Comparison of ENCODE assay signal across 19 cellular contexts in genomic region chr1:88088481-88088880, GRCh38.
DNase-seq lines count a peak whose midpoint lies in the region; ATAC-seq and TF ChIP-seq lines count a peak whose summit lies in the region.
"Had no signal": no experiment of that assay in that cellular context is flagged by ENCODE, and none has a peak within 500 bp of the region (broad histone marks: within the 10 kb centered on the region; RNA-seq: fewer than 3 reads in every experiment).

No MANE protein-coding gene starts in this region.

- WGBS in mesendoderm (ENCODE audit: extremely low coverage, insufficient coverage, low lambda C conversion rate) = no CpG with 5 or more reads among the region's 8 CpGs
- WGBS in psoas muscle, 3 donors = 64 to 67% (median 66%) methylated on average over 8 of the region's 8 CpGs

- H3K4me1 Mint-ChIP-seq in GM23338 (peaks cover 6% of the 10 kb centered on the region), activated B cell treated with CpG ODN at 0.5 μM for 24 hours (no peaks in the 10 kb centered on the region), type B pancreatic cell (ENCODE audit: unreplicated experiment) (no peaks in the 10 kb centered on the region)
- H3K4me1 Mint-ChIP-seq: CD4-positive, alpha-beta memory T cell; T-cell had no signal

- no peak overlapping the region for H3K4me2 ChIP-seq in GM23338
- H3K4me2 ChIP-seq in mesendoderm (ENCODE audit: low read length) = no peak overlapping the region
- H3K4me2 ChIP-seq: SK-N-SH had no signal

- TF ChIP-seq CTCF in GM23338 (conservative IDR thresholded peaks at IDR 0.05; ENCODE audit: low read depth in 2 of 2) (no peak), activated B cell treated with CpG ODN at 0.5 μM for 24 hours (IDR thresholded peaks at IDR 0.05) (no peak), type B pancreatic cell (conservative IDR thresholded peaks at IDR 0.05) (no peak), psoas muscle (IDR thresholded peaks at IDR 0.05) (no peak)

- H3K9me3 ChIP-seq in psoas muscle = peaks cover 9% of the 10 kb centered on the region
- H3K9me3 ChIP-seq: SK-N-SH had no signal

- no peak overlapping the region for H3K27ac Mint-ChIP-seq in GM23338
- peak overlapping the region; percentile 43 for H3K27ac Mint-ChIP-seq in activated B cell treated with CpG ODN at 0.5 μM for 24 hours
- H3K27ac Mint-ChIP-seq in type B pancreatic cell = no peak overlapping the region
- H3K27ac Mint-ChIP-seq: CD4-positive, alpha-beta memory T cell; T-cell had no signal

- H2BK5ac ChIP-seq in mesendoderm (ENCODE audit: low read length) = no peak overlapping the region

- H3K56ac ChIP-seq in mesendoderm (ENCODE audit: low read length) = no peak overlapping the region

- intact Hi-C loops in activated B cell treated with CpG ODN at 0.5 μM for 24 hours (cut with micrococcal nuclease) = no loop called here
- intact Hi-C loops in psoas muscle (cut with DNase I) = no loop called here

- peaks cover 6% of the 10 kb centered on the region for H3K27me3 Mint-ChIP-seq in GM23338 (ENCODE audit: insufficient read depth, low read depth, poor library complexity)
- H3K27me3 Mint-ChIP-seq in activated B cell treated with CpG ODN at 0.5 μM for 24 hours = peaks cover 20% of the 10 kb centered on the region
- peaks cover 4% of the 10 kb centered on the region for H3K27me3 Mint-ChIP-seq in type B pancreatic cell

- no peaks in the 10 kb centered on the region for H3K79me1 ChIP-seq in mesendoderm (ENCODE audit: low read length)

- H2AK5ac ChIP-seq in mesendoderm (ENCODE audit: low read length) = no peak overlapping the region

- POLR2A ChIA-PET in activated B cell treated with CpG ODN at 0.5 μM for 24 hours (lab: Charles Lee) = no interaction called here

- no peaks in the 10 kb centered on the region; the same call in 1 of the 2 replicates for H3K4me1 ChIP-seq in GM23338 (ENCODE audit: insufficient read depth)
- no peaks in the 10 kb centered on the region for H3K4me1 ChIP-seq in mesendoderm (ENCODE audit: control insufficient read depth, low read depth, low read length)
- no peaks in the 10 kb centered on the region for H3K4me1 ChIP-seq in psoas muscle

- H3K18ac ChIP-seq in mesendoderm (ENCODE audit: low read length) = no peak overlapping the region

- no peak overlapping the region; the same call in 2 of the 3 replicates for H3K4me3 Mint-ChIP-seq in GM23338
- no peak overlapping the region for H3K4me3 Mint-ChIP-seq in activated B cell treated with CpG ODN at 0.5 μM for 24 hours
- no peak overlapping the region for H3K4me3 Mint-ChIP-seq in type B pancreatic cell
- H3K4me3 Mint-ChIP-seq: CD4-positive, alpha-beta memory T cell; T-cell had no signal

- no peak overlapping the region for H2BK15ac ChIP-seq in mesendoderm (replicated peaks; ENCODE audit: low read depth)

- no peaks in the 10 kb centered on the region; the same call in 1 of the 2 replicates for H3K36me3 ChIP-seq in GM23338 (ENCODE audit: insufficient read depth)
- H3K36me3 ChIP-seq in mesendoderm (ENCODE audit: control insufficient read depth, insufficient read depth, low read length) = no peaks in the 10 kb centered on the region
- no peaks in the 10 kb centered on the region for H3K36me3 ChIP-seq in psoas muscle (ENCODE audit: insufficient read depth in 1 of 2, low read depth in 1 of 2)

- H3K27me3 ChIP-seq in GM23338 (ENCODE audit: insufficient read depth) (no peaks in the 10 kb centered on the region), mesendoderm (ENCODE audit: insufficient read depth, low read length, poor library complexity) (no peaks in the 10 kb centered on the region), psoas muscle (ENCODE audit: insufficient read depth in 3 of 3, low read length in 2 of 3) (no peaks in the 10 kb centered on the region)

- H3K9me2 ChIP-seq in GM23338 (ENCODE audit: insufficient read depth) = peaks cover 10% of the 10 kb centered on the region

- H2BK120ac ChIP-seq in mesendoderm (ENCODE audit: low read depth, low read length) = no peak overlapping the region

- H3K36me3 Mint-ChIP-seq in GM23338 (ENCODE audit: low read depth) (peaks cover 11% of the 10 kb centered on the region), activated B cell treated with CpG ODN at 0.5 μM for 24 hours (ENCODE audit: low read depth) (no peaks in the 10 kb centered on the region), type B pancreatic cell (no peaks in the 10 kb centered on the region)
- H3K36me3 Mint-ChIP-seq: T-cell had no signal

- H3K79me2 ChIP-seq in GM23338 (replicated peaks; ENCODE audit: insufficient read depth) = no peaks in the 10 kb centered on the region
- no peaks in the 10 kb centered on the region for H3K79me2 ChIP-seq in mesendoderm (ENCODE audit: control insufficient read depth, insufficient read depth, low read length)

- CTCF ChIA-PET in activated B cell treated with CpG ODN at 0.5 μM for 24 hours (lab: Charles Lee) = no interaction called here

- H3K4me3 ChIP-seq in GM23338 = no peak overlapping the region
- no peak overlapping the region for H3K4me3 ChIP-seq in mesendoderm (ENCODE audit: low read length)
- no peak overlapping the region for H3K4me3 ChIP-seq in psoas muscle

- H3K9me3 Mint-ChIP-seq in GM23338 (peaks cover 27% of the 10 kb centered on the region), activated B cell treated with CpG ODN at 0.5 μM for 24 hours (peaks cover 18% of the 10 kb centered on the region), type B pancreatic cell (peaks cover 7% of the 10 kb centered on the region)

- H3K9ac ChIP-seq in mesendoderm (ENCODE audit: low read length) = no peak overlapping the region
- H3K9ac ChIP-seq: SK-N-SH had no signal

- no peaks in the 10 kb centered on the region for H4K20me1 ChIP-seq in GM23338 (replicated peaks; ENCODE audit: insufficient read depth)

- no peak overlapping the region for H4K5ac ChIP-seq in mesendoderm (ENCODE audit: low read length)

- no peak overlapping the region for H3K23ac ChIP-seq in mesendoderm (ENCODE audit: low read length)

- H4K8ac ChIP-seq in mesendoderm (ENCODE audit: low read depth, low read length) = no peak overlapping the region

- H3K4ac ChIP-seq in mesendoderm (ENCODE audit: low read depth, low read length) = no peak overlapping the region

- ATAC-seq in GM23338 = no peak
- no peak for ATAC-seq in activated B cell treated with CpG ODN at 0.5 μM for 24 hours (ENCODE audit: low read depth)
- no peak for ATAC-seq in psoas muscle
- ATAC-seq: T-cell had no signal

- H3K27ac ChIP-seq in GM23338 (ENCODE audit: low read depth) = no peak overlapping the region
- no peak overlapping the region for H3K27ac ChIP-seq in mesendoderm (ENCODE audit: low read depth, low read length)
- no peak overlapping the region for H3K27ac ChIP-seq in psoas muscle
- H3K27ac ChIP-seq: 22Rv1 had no signal

- H2AFZ ChIP-seq in GM23338 = peak overlapping the region; percentile 90

- DNase-seq in DMS53 (lab: John Stamatoyannopoulos, UW) (peak; percentile 21), DMS53 treated with DMSO at 0.1 percent for 48 hours (lab: John Stamatoyannopoulos, UW; ENCODE audit: unreplicated experiment) (no peak), GM23338 (ENCODE audit: low spot score) (peak; percentile 50), activated B cell treated with CpG ODN at 0.5 μM for 24 hours (no peak), mesendoderm (peak; percentile 18), type B pancreatic cell (ENCODE audit: extremely low spot score, unreplicated experiment) (no peak), psoas muscle (no peak), NOMO-1 treated with dmso at 0.1 percent for 144 hours (lab: John Stamatoyannopoulos, UW; ENCODE audit: unreplicated experiment) (no peak)
- DNase-seq: CD4-positive, alpha-beta memory T cell; DMS79 treated with DMSO at 0.1 percent for 48 hours; H7; IMR-90; Kasumi-1; MM.1S; NCI-H1092 treated with DMSO at 0.1 percent for 48 hours; NCI-H2107; SK-N-SH; T-cell had no signal

- no peaks in the 10 kb centered on the region for H3F3A ChIP-seq in GM23338 (replicated peaks; ENCODE audit: low read depth)

TF ChIP-seq in GM23338, 12 proteins besides CTCF, POLR2A, EP300 and RAD21 (continues in another document):
- TF ChIP-seq ZNF331 (CRISPR knock-in tag; IDR thresholded peaks at IDR 0.05; ENCODE audit: low read depth) (no peak), ZNF114 (CRISPR knock-in tag; IDR thresholded peaks at IDR 0.05) (no peak), POLR2AphosphoS5 (IDR thresholded peaks at IDR 0.05; ENCODE audit: low read depth) (no peak), JUNB (IDR thresholded peaks at IDR 0.05; ENCODE audit: unreplicated experiment) (no peak), CREB1 (CRISPR knock-in tag; IDR thresholded peaks at IDR 0.05; ENCODE audit: low read depth) (no peak)
- TF ChIP-seq, protein P1, sequence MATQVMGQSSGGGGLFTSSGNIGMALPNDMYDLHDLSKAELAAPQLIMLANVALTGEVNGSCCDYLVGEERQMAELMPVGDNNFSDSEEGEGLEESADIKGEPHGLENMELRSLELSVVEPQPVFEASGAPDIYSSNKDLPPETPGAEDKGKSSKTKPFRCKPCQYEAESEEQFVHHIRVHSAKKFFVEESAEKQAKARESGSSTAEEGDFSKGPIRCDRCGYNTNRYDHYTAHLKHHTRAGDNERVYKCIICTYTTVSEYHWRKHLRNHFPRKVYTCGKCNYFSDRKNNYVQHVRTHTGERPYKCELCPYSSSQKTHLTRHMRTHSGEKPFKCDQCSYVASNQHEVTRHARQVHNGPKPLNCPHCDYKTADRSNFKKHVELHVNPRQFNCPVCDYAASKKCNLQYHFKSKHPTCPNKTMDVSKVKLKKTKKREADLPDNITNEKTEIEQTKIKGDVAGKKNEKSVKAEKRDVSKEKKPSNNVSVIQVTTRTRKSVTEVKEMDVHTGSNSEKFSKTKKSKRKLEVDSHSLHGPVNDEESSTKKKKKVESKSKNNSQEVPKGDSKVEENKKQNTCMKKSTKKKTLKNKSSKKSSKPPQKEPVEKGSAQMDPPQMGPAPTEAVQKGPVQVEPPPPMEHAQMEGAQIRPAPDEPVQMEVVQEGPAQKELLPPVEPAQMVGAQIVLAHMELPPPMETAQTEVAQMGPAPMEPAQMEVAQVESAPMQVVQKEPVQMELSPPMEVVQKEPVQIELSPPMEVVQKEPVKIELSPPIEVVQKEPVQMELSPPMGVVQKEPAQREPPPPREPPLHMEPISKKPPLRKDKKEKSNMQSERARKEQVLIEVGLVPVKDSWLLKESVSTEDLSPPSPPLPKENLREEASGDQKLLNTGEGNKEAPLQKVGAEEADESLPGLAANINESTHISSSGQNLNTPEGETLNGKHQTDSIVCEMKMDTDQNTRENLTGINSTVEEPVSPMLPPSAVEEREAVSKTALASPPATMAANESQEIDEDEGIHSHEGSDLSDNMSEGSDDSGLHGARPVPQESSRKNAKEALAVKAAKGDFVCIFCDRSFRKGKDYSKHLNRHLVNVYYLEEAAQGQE (IDR thresholded peaks at IDR 0.05; ENCODE audit: unreplicated experiment) = no peak

Comparison
In these comparisons a context has a peak if more than half of its experiments do, and no peak if none do; other contexts are left out.
1. DNase-seq: peak in DMS53 (single experiment), GM23338 (single experiment) and mesendoderm (single experiment); none in DMS53 treated with DMSO at 0.1 percent for 48 hours (single experiment), activated B cell treated with CpG ODN at 0.5 μM for 24 hours (single experiment), type B pancreatic cell (single experiment), psoas muscle (0 of 2) and NOMO-1 treated with dmso at 0.1 percent for 144 hours (single experiment).